In genomic region chr2:20579866-20580265, GRCh38 we compare ENCODE assay signal across 1 cellular context.
TF ChIP-seq lines count a peak whose summit lies in the region.

No MANE protein-coding gene starts in this region.

TF ChIP-seq in SK-N-SH, 30 proteins besides CTCF, POLR2A, EP300 and RAD21 (continued from another document):
- no peak for TF ChIP-seq REST (IDR thresholded peaks at IDR 0.05; ENCODE audit: low read depth, low read length)
